Comparison of ENCODE assay signal across 8 cellular contexts in genomic region chr7:28957822-28958234, GRCh38. TPM values are rescaled to one million over a fixed set of nuclear protein-coding genes. Genes with fewer than 3 reads are reported as not detected.
A peak's percentile ranks its signal among the peaks of the same experiment; 100 is the strongest.
DNase-seq lines count a peak whose midpoint lies in the region; ATAC-seq and TF ChIP-seq lines count a peak whose summit lies in the region.

No MANE protein-coding gene starts in this region.

- peak; percentile 21 for DNase-seq in EH (ENCODE audit: low read depth)
- DNase-seq in WERI-Rb-1, result no peak
- peak; percentile 58 for DNase-seq in left ventricle myocardium superior
- DNase-seq in retinal pigment epithelial cell (ENCODE audit: low read depth), result no peak
- no peak for DNase-seq in AML-193 (lab: John Stamatoyannopoulos, UW)
- no peak for DNase-seq in NCI-H446 (lab: John Stamatoyannopoulos, UW)
- DNase-seq in activated CD4-positive, alpha-beta T cell treated with anti-CD3 and anti-CD28 coated beads for 4 hours, result no peak
- no peak for DNase-seq in stimulated activated naive CD4-positive, alpha-beta T cell (lab: John Stamatoyannopoulos, UW)

- no peaks in the 10 kb centered on the region for H3K9me3 ChIP-seq in WERI-Rb-1 (ENCODE audit: severe bottlenecking)

- TF ChIP-seq CTCF in WERI-Rb-1 (IDR thresholded peaks at IDR 0.05; ENCODE audit: low read depth, low read length), result peak; percentile 8; the same call in 1 of the 2 replicates
- TF ChIP-seq CTCF in retinal pigment epithelial cell (conservative IDR thresholded peaks at IDR 0.05; ENCODE audit: low read depth, low read length), result peak; percentile 11

- intact Hi-C loops in left ventricle myocardium superior (cut with micrococcal nuclease), result no loop called here

- H3K27ac ChIP-seq in WERI-Rb-1, result no peak overlapping the region

- H3K4me3 ChIP-seq in WERI-Rb-1 (ENCODE audit: low read depth, low read length), result peak overlapping the region; percentile 2; the same call in 1 of the 2 replicates
- peak overlapping the region; percentile 34 for H3K4me3 ChIP-seq in retinal pigment epithelial cell (ENCODE audit: low read length)

- no peaks in the 10 kb centered on the region for H3K36me3 ChIP-seq in WERI-Rb-1

- peaks cover 95% of the 10 kb centered on the region for H3K27me3 ChIP-seq in WERI-Rb-1 (ENCODE audit: insufficient read depth, low read depth, severe bottlenecking)

- ATAC-seq in left ventricle myocardium superior, result peak; percentile 31

RNA-seq across cellular contexts. Expression of gene TRIL, which starts 0.3 kb away (rescaled TPM):
- 2.4 TPM for total RNA-seq in left ventricle myocardium superior

Comparison
In these comparisons a context has a peak if more than half of its experiments do, and no peak if none do; other contexts are left out.
1. DNase-seq: peak in EH (single experiment) and left ventricle myocardium superior (single experiment); none in WERI-Rb-1 (single experiment), retinal pigment epithelial cell (single experiment), AML-193 (0 of 2), NCI-H446 (0 of 2), activated CD4-positive, alpha-beta T cell treated with anti-CD3 and anti-CD28 coated beads for 4 hours (0 of 2) and stimulated activated naive CD4-positive, alpha-beta T cell (0 of 6).